ENCODE assay signal across 18 cellular contexts in genomic region chr5:122772446-122772845, GRCh38. TPM values are rescaled to one million over a fixed set of nuclear protein-coding genes. Genes with fewer than 3 reads are reported as not detected.
DNase-seq lines count a peak whose midpoint lies in the region; ATAC-seq, FAIRE-seq and TF ChIP-seq lines count a peak whose summit lies in the region.
"Had no signal": no experiment of that assay in that cellular context is flagged by ENCODE, and none has a peak within 500 bp of the region (broad histone marks: within the 10 kb centered on the region; RNA-seq: fewer than 3 reads in every experiment).

No MANE protein-coding gene starts in this region.

- TF ChIP-seq CTCF in CD4-positive, alpha-beta T cell (IDR thresholded peaks at IDR 0.05) = no peak
- TF ChIP-seq CTCF in IMR-90 (conservative IDR thresholded peaks at IDR 0.05; ENCODE audit: low read depth, low read length) = no peak
- TF ChIP-seq CTCF in choroid plexus epithelial cell (conservative IDR thresholded peaks at IDR 0.05; ENCODE audit: low read depth, low read length) = no peak
- no peak for TF ChIP-seq CTCF in nephron (IDR thresholded peaks at IDR 0.05; ENCODE audit: unreplicated experiment in 3 of 3)

- H3K9ac ChIP-seq in IMR-90 (ENCODE audit: low read depth, low read length) = no peak overlapping the region

- no peak overlapping the region for H3K4me3 Mint-ChIP-seq in CD4-positive, alpha-beta T cell
- H3K4me3 Mint-ChIP-seq in nephron = peak overlapping the region in 2 of 3 experiments; percentile 57 to 68
- H3K4me3 Mint-ChIP-seq: activated naive CD8-positive, alpha-beta T cell treated with anti-CD3 and anti-CD28 coated beads, Interleukin-2, amount 10 ng/mL, durations not matched to agents 7 days and 5 days had no signal

- no peak overlapping the region for H2BK120ac ChIP-seq in IMR-90 (ENCODE audit: low read depth, low read length)

- H4K20me1 ChIP-seq in IMR-90 (ENCODE audit: insufficient read depth, low read length) = peaks cover 3% of the 10 kb centered on the region; the same call in 1 of the 2 replicates

- H3K27me3 Mint-ChIP-seq in CD4-positive, alpha-beta T cell = no peaks in the 10 kb centered on the region
- H3K27me3 Mint-ChIP-seq in nephron (ENCODE audit: low read depth) = peaks cover 7% of the 10 kb centered on the region

- intact Hi-C loops in CD4-positive, alpha-beta T cell (cut with DNase I, micrococcal nuclease) = loop anchor here (5.0 to 10.0 kb wide), 3 partner anchors 72 to 740 kb away; partner anchors contain the start of genes CEP120 (in 1 of the 2), CSNK1G3 (in 1 of the 2) and SNX24 (in 1 of the 2)
- intact Hi-C loops in IMR-90 (cut with micrococcal nuclease) = no loop called here
- intact Hi-C loops in posterior vena cava (cut with DNase I) = no loop called here

- H3K56ac ChIP-seq in IMR-90 (ENCODE audit: extremely low read depth, insufficient read depth, low read length) = no peak overlapping the region

- H3K9me1 ChIP-seq in IMR-90 (ENCODE audit: insufficient read depth, low read length) = peaks cover 6% of the 10 kb centered on the region; the same call in 1 of the 2 replicates

- H4K5ac ChIP-seq in IMR-90 (ENCODE audit: low read depth, low read length) = no peak overlapping the region

- H3K36me3 ChIP-seq in IMR-90 (ENCODE audit: control insufficient read depth, insufficient read depth, low read length) = no peaks in the 10 kb centered on the region
- H3K36me3 ChIP-seq: upper lobe of left lung had no signal

- H3K14ac ChIP-seq in IMR-90 (replicated peaks; ENCODE audit: low read depth, low read length) = no peak overlapping the region

- H4K8ac ChIP-seq in IMR-90 (ENCODE audit: low read depth in 2 of 2, low read length in 2 of 2) = no peak overlapping the region

- H2AK5ac ChIP-seq in IMR-90 (ENCODE audit: low read depth, low read length) = peak overlapping the region; percentile 73; the same call in 1 of the 2 replicates

- H3K4me2 ChIP-seq in IMR-90 (ENCODE audit: low read depth, low read length) = no peak overlapping the region

- no peak overlapping the region for H3K27ac ChIP-seq in CD4-positive, alpha-beta T cell (ENCODE audit: low read depth, low read length)
- no peak overlapping the region for H3K27ac ChIP-seq in IMR-90 (ENCODE audit: insufficient read depth, low read length)
- H3K27ac ChIP-seq: upper lobe of left lung had no signal

- POLR2A ChIA-PET in CD4-positive, alpha-beta T cell (lab: Charles Lee) = interaction anchor here (1.3 kb wide), 1 partner anchor 71 kb away, joined by 5 read pairs; no protein-coding TSS in a partner anchor
- POLR2A ChIA-PET in IMR-90 (lab: Charles Lee; ENCODE audit: unreplicated experiment) = no interaction called here

- H3K4ac ChIP-seq in IMR-90 (ENCODE audit: low read depth, low read length) = no peak overlapping the region

- H3K36me3 Mint-ChIP-seq in CD4-positive, alpha-beta T cell (ENCODE audit: low read depth) = peaks cover 10% of the 10 kb centered on the region
- H3K36me3 Mint-ChIP-seq in nephron (ENCODE audit: low read depth) = no peaks in the 10 kb centered on the region
- H3K36me3 Mint-ChIP-seq: activated naive CD8-positive, alpha-beta T cell treated with anti-CD3 and anti-CD28 coated beads, Interleukin-2, amount 10 ng/mL, durations not matched to agents 7 days and 5 days had no signal

- no peak for DNase-seq in CD4-positive, alpha-beta T cell
- DNase-seq in IMR-90 = peak; percentile 38
- peak; percentile 85 for DNase-seq in choroid plexus epithelial cell (ENCODE audit: low read depth)
- DNase-seq in urothelium cell line (ENCODE audit: low spot score) = no peak
- no peak for DNase-seq in UCSD-AML1 (lab: John Stamatoyannopoulos, UW; ENCODE audit: unreplicated experiment)
- DNase-seq in posterior vena cava (ENCODE audit: low spot score) = no peak
- DNase-seq: activated CD4-positive, CD25-positive, alpha-beta regulatory T cell treated with anti-CD3 and anti-CD28 coated beads, Interleukin-2, amount 50 U/mL, for 72 hours; activated naive CD8-positive, alpha-beta T cell treated with anti-CD3 and anti-CD28 coated beads, Interleukin-2, amount 10 ng/mL, durations not matched to agents 7 days and 5 days; effector memory CD4-positive, alpha-beta T cell; left cardiac atrium; NCI-H774; retina; stimulated activated naive CD8-positive, alpha-beta T cell treated with anti-CD3 and anti-CD28 coated beads, Interleukin-15, Interleukin-2, amounts not matched to agents 100 U/mL and 50 U/mL, for 24 hours; T1000; upper lobe of left lung had no signal

- no peaks in the 10 kb centered on the region for H3K9me3 Mint-ChIP-seq in CD4-positive, alpha-beta T cell
- peaks cover 4% of the 10 kb centered on the region for H3K9me3 Mint-ChIP-seq in nephron
- H3K9me3 Mint-ChIP-seq: activated naive CD8-positive, alpha-beta T cell treated with anti-CD3 and anti-CD28 coated beads, Interleukin-2, amount 10 ng/mL, durations not matched to agents 7 days and 5 days had no signal

- H3K9me3 ChIP-seq in CD4-positive, alpha-beta T cell (ENCODE audit: control insufficient read depth, low read length) = no peaks in the 10 kb centered on the region
- H3K9me3 ChIP-seq in IMR-90 (ENCODE audit: control insufficient read depth, insufficient read depth, low read length) = no peaks in the 10 kb centered on the region
- H3K9me3 ChIP-seq: upper lobe of left lung had no signal

- dilution Hi-C loops in IMR-90 (cut with HindIII; ENCODE audit: low sequenced_read_pairs, unreplicated experiment) = no loop called here

- H3K27ac Mint-ChIP-seq in CD4-positive, alpha-beta T cell = peak overlapping the region; percentile 95
- peak overlapping the region in 1 of 3 experiments; percentile 59 for H3K27ac Mint-ChIP-seq in nephron
- H3K27ac Mint-ChIP-seq: activated naive CD8-positive, alpha-beta T cell treated with anti-CD3 and anti-CD28 coated beads, Interleukin-2, amount 10 ng/mL, durations not matched to agents 7 days and 5 days had no signal

- no peak for ATAC-seq in CD4-positive, alpha-beta T cell (ENCODE audit: poor library complexity)
- ATAC-seq in IMR-90 (ENCODE audit: low read depth) (no peak), GM21529 (IDR thresholded peaks at IDR 0.05; ENCODE audit: unreplicated experiment) (no peak)
- ATAC-seq: left cardiac atrium; Panc1; stimulated activated naive CD8-positive, alpha-beta T cell treated with anti-CD3 and anti-CD28 coated beads, Interleukin-15, Interleukin-2, amounts not matched to agents 100 U/mL and 50 U/mL, for 24 hours had no signal

- no peak overlapping the region for H4K91ac ChIP-seq in IMR-90 (ENCODE audit: insufficient read depth, low read depth, low read length)

- H3K23ac ChIP-seq in IMR-90 (ENCODE audit: low read depth, low read length) = no peak overlapping the region

- no CpG with 5 or more reads among the region's 1 CpG for WGBS in IMR-90 (ENCODE audit: extremely low coverage in 2 of 2, insufficient read length in 1 of 2), 2 experiments

- no peak overlapping the region for H3K18ac ChIP-seq in IMR-90 (ENCODE audit: low read depth, low read length)

- no peak for TF ChIP-seq RAD21 in IMR-90 (IDR thresholded peaks at IDR 0.05; ENCODE audit: low read length)

- peaks cover 37% of the 10 kb centered on the region for H3K4me1 Mint-ChIP-seq in CD4-positive, alpha-beta T cell (ENCODE audit: low read depth)
- peaks cover 17% of the 10 kb centered on the region for H3K4me1 Mint-ChIP-seq in nephron

- no peaks in the 10 kb centered on the region for H3K4me1 ChIP-seq in IMR-90 (ENCODE audit: control insufficient read depth, insufficient read depth, low read length)

- TF ChIP-seq POLR2A in IMR-90 (IDR thresholded peaks at IDR 0.05; ENCODE audit: low read depth, low read length) = no peak

- CTCF ChIA-PET in CD4-positive, alpha-beta T cell (lab: Charles Lee) = no interaction called here
- CTCF ChIA-PET in IMR-90 (lab: Yijun Ruan, JAX) = no interaction called here

- H3K4me3 ChIP-seq in IMR-90 (ENCODE audit: insufficient read depth, low read depth, low read length) (no peak overlapping the region), choroid plexus epithelial cell (ENCODE audit: low read depth, low read length) (no peak overlapping the region)
- H3K4me3 ChIP-seq: upper lobe of left lung had no signal

- no peak for FAIRE-seq in urothelium cell line (lab: Jason Lieb, UNC)

- no peak overlapping the region for H2BK15ac ChIP-seq in IMR-90 (ENCODE audit: low read depth, low read length)

- H2AK9ac ChIP-seq in IMR-90 (replicated peaks; ENCODE audit: low read depth, low read length, poor library complexity) = no peak overlapping the region

- no peak overlapping the region for H2BK5ac ChIP-seq in IMR-90 (ENCODE audit: low read depth, low read length, poor library complexity, severe bottlenecking)

- H2AFZ ChIP-seq in IMR-90 (replicated peaks; ENCODE audit: low read length, poor library complexity) = no peak overlapping the region

- no TSS peak for BruUV-seq in IMR-90 (replicated peaks; lab: Mats Ljungman, UMichigan)

- H2BK20ac ChIP-seq in IMR-90 (ENCODE audit: low read depth, low read length) = no peak overlapping the region

- no peaks in the 10 kb centered on the region for H3K27me3 ChIP-seq in CD4-positive, alpha-beta T cell (ENCODE audit: control insufficient read depth, insufficient read depth, low read length)
- H3K27me3 ChIP-seq in IMR-90 (ENCODE audit: control insufficient read depth, insufficient read depth, low read length) = peaks cover 2% of the 10 kb centered on the region; the same call in 1 of the 2 replicates
- H3K27me3 ChIP-seq: upper lobe of left lung had no signal

- peaks cover 3 to 22% of the 10 kb centered on the region in 2 experiments for H3K79me1 ChIP-seq in IMR-90 (ENCODE audit: low read depth in 1 of 2, low read length in 2 of 2)

- in situ Hi-C loops in IMR-90 (cut with MboI; ENCODE audit: low sequenced_read_pairs) = no loop called here

TF ChIP-seq in IMR-90, 13 proteins besides CTCF, POLR2A, EP300 and RAD21 (continues in another document):
- TF ChIP-seq SMC3 (IDR thresholded peaks at IDR 0.05; ENCODE audit: low read depth, low read length) (no peak), MXI1 (IDR thresholded peaks at IDR 0.05; ENCODE audit: borderline replicate concordance, low read depth, low read length) (no peak), FOS (IDR thresholded peaks at IDR 0.05; ENCODE audit: low read depth, low read length) (no peak), NFE2L2 (IDR thresholded peaks at IDR 0.05; ENCODE audit: low read depth, low read length) (no peak), RCOR1 (IDR thresholded peaks at IDR 0.05; ENCODE audit: insufficient replicate concordance, low read length) (no peak), CEBPB (IDR thresholded peaks at IDR 0.05; ENCODE audit: low read depth, low read length) (no peak)

RNA-seq across cellular contexts. Expression of gene SNX2, which starts 2.4 kb away (rescaled TPM):
- 10 to 100 TPM; 46.0 to 46.5 TPM for total RNA-seq in CD4-positive, alpha-beta T cell
- total RNA-seq in IMR-90 (2012; rRNA removed) (52.9 and 54.7 TPM in 2 replicates), posterior vena cava (10 to 100 TPM; 65.9 to 68.2 TPM)
- polyA plus RNA-seq in IMR-90 (2012; rRNA removed) = 24.9 and 26.3 TPM in 2 replicates
- 6.7 and 8.8 TPM in 2 replicates for polyA plus RNA-seq in IMR-90 (2012; cell fraction: cytosol; rRNA removed)
- polyA plus RNA-seq in IMR-90 (2012; cell fraction: nucleus; rRNA removed; ENCODE audit: low replicate concordance) = 2.9 and 8.8 TPM in 2 replicates

Comparison
In these comparisons a context has a peak if more than half of its experiments do, and no peak if none do; other contexts are left out.
1. DNase-seq: peak in IMR-90 (single experiment) and choroid plexus epithelial cell (single experiment); none in CD4-positive, alpha-beta T cell (0 of 10), urothelium cell line (single experiment), UCSD-AML1 (single experiment) and posterior vena cava (single experiment).
2. intact Hi-C loops: an anchor here in CD4-positive, alpha-beta T cell (5.0 to 10.0 kb wide); none called in IMR-90 and posterior vena cava.